ENCODE assay signal across 9 cellular contexts in the genomic region with DNA sequence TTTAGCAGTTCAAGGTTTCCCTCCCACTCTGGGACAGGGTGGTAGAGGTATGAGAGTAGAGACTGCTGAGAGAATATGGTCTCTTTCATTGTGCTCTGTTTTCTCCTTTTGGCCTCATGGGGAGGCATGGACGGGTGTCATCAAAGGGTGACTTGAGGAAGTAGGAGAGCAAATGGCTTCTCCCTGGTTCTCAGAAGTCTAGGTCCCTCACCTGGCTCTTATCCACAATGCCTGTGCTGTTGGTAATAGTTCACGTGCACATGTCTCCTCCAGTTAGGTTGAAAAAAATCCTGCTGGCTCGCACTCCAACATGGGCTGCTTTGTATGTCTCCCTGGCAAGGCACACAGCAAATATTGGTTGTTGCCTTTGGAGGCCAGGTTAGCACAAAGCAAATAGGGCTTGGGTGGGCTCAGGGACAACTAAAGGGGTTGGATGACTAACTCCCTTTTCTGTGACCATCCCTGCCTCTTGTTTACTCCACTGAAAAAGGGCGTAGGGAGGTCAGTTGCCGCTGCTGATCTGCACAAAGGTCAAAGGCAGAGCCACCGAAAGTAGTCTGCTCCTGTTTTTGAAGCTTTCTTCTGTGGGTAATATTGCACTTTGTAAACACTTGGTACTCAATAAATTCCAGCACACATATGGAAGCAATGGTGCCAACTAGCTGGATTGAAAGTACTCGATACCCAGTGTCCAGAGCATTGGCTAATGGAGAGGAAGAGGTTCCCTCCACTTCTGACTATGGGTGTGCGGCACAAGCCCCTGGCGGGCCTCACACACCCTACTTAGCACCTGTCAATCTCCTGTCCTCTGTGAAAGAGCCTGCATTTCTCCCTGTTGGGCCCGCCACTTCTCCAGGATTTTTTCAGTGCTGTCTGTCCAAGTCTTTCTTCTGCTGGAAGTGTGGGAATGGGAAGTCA.
DNase-seq lines count a peak whose midpoint lies in the region; ATAC-seq and TF ChIP-seq lines count a peak whose summit lies in the region.
"Had no signal": no experiment of that assay in that cellular context is flagged by ENCODE, and none has a peak within 500 bp of the region (broad histone marks: within the 10 kb centered on the region; RNA-seq: fewer than 3 reads in every experiment).

No MANE protein-coding gene starts in this region.

- H3K27ac Mint-ChIP-seq in activated naive CD4-positive, alpha-beta T cell treated with anti-CD3 and anti-CD28 coated beads, Interleukin-2, amount 50 U/mL, for 72 hours, result peak overlapping the region; percentile 63 to 75
- H3K27ac Mint-ChIP-seq in WTC11, result peak overlapping the region; percentile 95

- no peak for TF ChIP-seq EP300 in upper lobe of left lung (IDR thresholded peaks at IDR 0.05)

- H3K9me3 ChIP-seq in upper lobe of left lung (no peaks in the 10 kb centered on the region), WERI-Rb-1 (ENCODE audit: severe bottlenecking) (no peaks in the 10 kb centered on the region)

- peaks cover 54% of the 10 kb centered on the region for H3K4me1 Mint-ChIP-seq in WTC11

- H3K36me3 Mint-ChIP-seq in activated naive CD4-positive, alpha-beta T cell treated with anti-CD3 and anti-CD28 coated beads, Interleukin-2, amount 50 U/mL, for 72 hours, result peaks cover 6 to 16% of the 10 kb centered on the region in 2 donors
- H3K36me3 Mint-ChIP-seq in WTC11, result peaks cover 32% of the 10 kb centered on the region

- TF ChIP-seq POLR2A in upper lobe of left lung (IDR thresholded peaks at IDR 0.05), result no peak

- TF ChIP-seq CTCF in WTC11 (IDR thresholded peaks at IDR 0.05), result no peak
- TF ChIP-seq CTCF in upper lobe of left lung (IDR thresholded peaks at IDR 0.05), result no peak
- no peak for TF ChIP-seq CTCF in WERI-Rb-1 (IDR thresholded peaks at IDR 0.05; ENCODE audit: low read depth, low read length)

- H3K36me3 ChIP-seq in upper lobe of left lung (no peaks in the 10 kb centered on the region), WERI-Rb-1 (no peaks in the 10 kb centered on the region)

- DNase-seq in activated naive CD4-positive, alpha-beta T cell treated with anti-CD3 and anti-CD28 coated beads, Interleukin-2, amount 50 U/mL, for 72 hours (ENCODE audit: low spot score in 2 of 2), result no peak
- no peak for DNase-seq in activated naive CD4-positive, alpha-beta T cell treated with Interleukin-2 at 50 U/mL for 16 hours
- DNase-seq in WTC11 (ENCODE audit: low spot score), result no peak
- DNase-seq in left lobe of liver (ENCODE audit: low spot score), result peak; percentile 80
- no peak for DNase-seq in upper lobe of left lung
- DNase-seq in WERI-Rb-1, result no peak
- DNase-seq: C1 segment of cervical spinal cord had no signal

- H3K9me3 Mint-ChIP-seq in activated naive CD4-positive, alpha-beta T cell treated with anti-CD3 and anti-CD28 coated beads, Interleukin-2, amount 50 U/mL, for 72 hours, result peaks cover 0 to 7% of the 10 kb centered on the region in 2 donors
- H3K9me3 Mint-ChIP-seq in WTC11, result peaks cover 24% of the 10 kb centered on the region

- POLR2A ChIA-PET in WTC11 (lab: Charles Lee), result no interaction called here

- peak in 1 of 2 donors; percentile 43 for ATAC-seq in activated naive CD4-positive, alpha-beta T cell treated with anti-CD3 and anti-CD28 coated beads, Interleukin-2, amount 50 U/mL, for 72 hours
- ATAC-seq in WTC11 (peak; percentile 8), left lobe of liver (peak; percentile 89), upper lobe of left lung (ENCODE audit: low FRiP score in 2 of 2) (no peak), HG03025 (IDR thresholded peaks at IDR 0.05; ENCODE audit: low FRiP score, unreplicated experiment) (no peak), HG03196 (IDR thresholded peaks at IDR 0.05; ENCODE audit: unreplicated experiment) (no peak)

- H3K27me3 Mint-ChIP-seq in WTC11 (ENCODE audit: low read depth), result no peaks in the 10 kb centered on the region

- WGBS in upper lobe of left lung, 2 donors, result 80 to 86% methylated on average over 7 to 10 of the region's 10 CpGs

- CTCF ChIA-PET in WTC11 (lab: Charles Lee), result no interaction called here

- H3K27me3 ChIP-seq in upper lobe of left lung, result no peaks in the 10 kb centered on the region
- no peaks in the 10 kb centered on the region for H3K27me3 ChIP-seq in WERI-Rb-1 (ENCODE audit: insufficient read depth, low read depth, severe bottlenecking)

- peak overlapping the region; percentile 68 to 73 (median 69) for H3K27ac ChIP-seq in upper lobe of left lung
- H3K27ac ChIP-seq in WERI-Rb-1, result no peak overlapping the region

- no peak overlapping the region for H3K4me3 Mint-ChIP-seq in WTC11

- peaks cover 26 to 33% (median 30%) of the 10 kb centered on the region in 4 donors for H3K4me1 ChIP-seq in upper lobe of left lung

- H3K4me3 ChIP-seq in upper lobe of left lung (no peak overlapping the region), WERI-Rb-1 (ENCODE audit: low read depth, low read length) (no peak overlapping the region)

TF ChIP-seq in WTC11, 78 proteins besides CTCF, POLR2A, EP300 and RAD21:
- TF ChIP-seq, protein P1, sequence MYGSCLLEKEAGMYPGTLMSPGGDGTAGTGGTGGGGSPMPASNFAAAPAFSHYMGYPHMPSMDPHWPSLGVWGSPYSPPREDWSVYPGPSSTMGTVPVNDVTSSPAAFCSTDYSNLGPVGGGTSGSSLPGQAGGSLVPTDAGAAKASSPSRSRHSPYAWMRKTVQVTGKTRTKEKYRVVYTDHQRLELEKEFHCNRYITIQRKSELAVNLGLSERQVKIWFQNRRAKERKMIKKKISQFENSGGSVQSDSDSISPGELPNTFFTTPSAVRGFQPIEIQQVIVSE (CRISPR knock-in tag; IDR thresholded peaks at IDR 0.05; ENCODE audit: borderline replicate concordance), result no peak
- TF ChIP-seq GABPB1 (CRISPR knock-in tag; IDR thresholded peaks at IDR 0.05) (peak; percentile 48), RORB (CRISPR knock-in tag; IDR thresholded peaks at IDR 0.05) (no peak), ESRRA (CRISPR knock-in tag; IDR thresholded peaks at IDR 0.05; ENCODE audit: borderline replicate concordance) (no peak)

Comparison
In these comparisons a context has a peak if more than half of its experiments do, and no peak if none do; other contexts are left out.
1. ATAC-seq: peak in WTC11 (single experiment) and left lobe of liver (single experiment); none in upper lobe of left lung (0 of 2), HG03025 (single experiment) and HG03196 (single experiment).